12 cellular contexts compared by ENCODE assay signal in the genomic region with DNA sequence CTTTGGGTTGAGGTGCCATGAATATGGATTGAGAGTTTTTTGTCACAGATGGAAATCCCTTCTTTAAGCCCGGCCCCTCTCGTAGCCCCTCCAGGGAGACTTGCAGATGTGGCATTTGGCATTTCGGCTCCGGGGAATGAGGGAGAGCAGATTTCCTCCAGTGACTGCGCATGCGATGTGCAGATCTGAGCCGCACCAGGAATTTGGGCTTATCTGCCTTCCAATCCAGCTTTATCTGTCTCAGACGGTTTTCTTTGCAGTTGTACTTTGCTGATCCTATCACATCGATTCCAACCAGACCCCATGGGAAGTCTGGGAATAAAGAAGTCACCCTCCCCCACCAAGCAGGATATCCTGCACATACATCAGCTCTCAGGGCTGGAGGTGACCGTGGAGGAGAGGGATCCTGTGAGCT. TPM values are rescaled to one million over a fixed set of nuclear protein-coding genes. Genes with fewer than 3 reads are reported as not detected.
DNase-seq lines count a peak whose midpoint lies in the region; ATAC-seq and TF ChIP-seq lines count a peak whose summit lies in the region.
"Had no signal": no experiment of that assay in that cellular context is flagged by ENCODE, and none has a peak within 500 bp of the region (broad histone marks: within the 10 kb centered on the region; RNA-seq: fewer than 3 reads in every experiment).

No MANE protein-coding gene starts in this region.

- peak overlapping the region; percentile 66 to 87 for H3K4me3 Mint-ChIP-seq in CD14-positive monocyte
- no peak overlapping the region for H3K4me3 Mint-ChIP-seq in WTC11

- H3K36me3 Mint-ChIP-seq in CD14-positive monocyte (peaks cover 0 to 2% of the 10 kb centered on the region in 2 donors), WTC11 (no peaks in the 10 kb centered on the region)

- intact Hi-C loops in CD14-positive monocyte (cut with micrococcal nuclease), result no loop called here

- H3K4me1 ChIP-seq in parathyroid adenoma, result no peaks in the 10 kb centered on the region
- H3K4me1 ChIP-seq: SJCRH30, testis had no signal

- no peak for DNase-seq in CD14-positive monocyte (ENCODE audit: low spot score)
- no peak for DNase-seq in WTC11 (ENCODE audit: low spot score)
- peak; percentile 64 for DNase-seq in fibroblast of the aortic adventitia (ENCODE audit: low read depth)
- DNase-seq in activated T-cell treated with anti-CD3 and anti-CD28 coated beads for 4 hours, result no peak
- no peak for DNase-seq in NK-92 (lab: John Stamatoyannopoulos, UW; ENCODE audit: unreplicated experiment)
- no peak for DNase-seq in occipital lobe (lab: John Stamatoyannopoulos, UW)
- no peak for DNase-seq in activated CD4-positive, alpha-beta T cell treated with anti-CD3 and anti-CD28 coated beads for 4 hours
- DNase-seq: DMS 273 treated with DMSO at 0.1 percent for 48 hours, NCI-H510A, SJCRH30, testis had no signal

- H3K79me2 ChIP-seq in parathyroid adenoma, result no peaks in the 10 kb centered on the region

- H3K36me3 ChIP-seq in parathyroid adenoma (ENCODE audit: control insufficient read depth, insufficient read depth, low read length), result no peaks in the 10 kb centered on the region

- H3K9me3 ChIP-seq in parathyroid adenoma (ENCODE audit: control insufficient read depth, low read length), result no peaks in the 10 kb centered on the region
- H3K9me3 ChIP-seq: testis had no signal

- ATAC-seq in WTC11, result peak; percentile 65

- peak overlapping the region; percentile 37 for H3K4me2 ChIP-seq in parathyroid adenoma (ENCODE audit: low read length)

- H3K27ac Mint-ChIP-seq in CD14-positive monocyte (peak overlapping the region in 1 of 7 donors; percentile 14), WTC11 (no peak overlapping the region)

- H3K27ac ChIP-seq in parathyroid adenoma, result no peak overlapping the region
- H3K27ac ChIP-seq: SJCRH30, testis had no signal

- POLR2A ChIA-PET in WTC11 (lab: Charles Lee), result no interaction called here

- TF ChIP-seq CTCF in CD14-positive monocyte (IDR thresholded peaks at IDR 0.05) (no peak), WTC11 (IDR thresholded peaks at IDR 0.05) (no peak), fibroblast of the aortic adventitia (IDR thresholded peaks at IDR 0.05; ENCODE audit: insufficient read depth, low read length) (no peak), parathyroid adenoma (IDR thresholded peaks at IDR 0.05) (no peak)

- H3K4me3 ChIP-seq in fibroblast of the aortic adventitia (ENCODE audit: low read depth, low read length) (peak overlapping the region; percentile 55), parathyroid adenoma (ENCODE audit: low read depth, low read length) (no peak overlapping the region)
- H3K4me3 ChIP-seq: SJCRH30, testis had no signal

- no peaks in the 10 kb centered on the region for H3K27me3 ChIP-seq in parathyroid adenoma (ENCODE audit: control insufficient read depth, insufficient read depth, low read length)
- H3K27me3 ChIP-seq: SJCRH30, testis had no signal

- CTCF ChIA-PET in WTC11 (lab: Charles Lee), result interaction anchor here (0.8 to 2.8 kb wide), 7 partner anchors 10 to 631 kb away, joined by 3 to 19 read pairs (median 5); no protein-coding TSS in a partner anchor

- peak overlapping the region; percentile 46 for H2AFZ ChIP-seq in parathyroid adenoma

- peaks cover 31 to 52% (median 44%) of the 10 kb centered on the region in 3 donors for H3K27me3 Mint-ChIP-seq in CD14-positive monocyte (ENCODE audit: low read depth in 3 of 3)
- H3K27me3 Mint-ChIP-seq in WTC11 (ENCODE audit: low read depth), result no peaks in the 10 kb centered on the region

- H3K9me3 Mint-ChIP-seq in CD14-positive monocyte (peaks cover 2 to 16% (median 10%) of the 10 kb centered on the region in 7 donors), WTC11 (peaks cover 7% of the 10 kb centered on the region)

- no peak overlapping the region for H3K9ac ChIP-seq in parathyroid adenoma

- H3K4me1 Mint-ChIP-seq in CD14-positive monocyte, result peaks cover 44% of the 10 kb centered on the region
- peaks cover 23% of the 10 kb centered on the region for H3K4me1 Mint-ChIP-seq in WTC11

TF ChIP-seq in WTC11, 78 proteins besides CTCF, POLR2A, EP300 and RAD21:
- TF ChIP-seq RORB (CRISPR knock-in tag; IDR thresholded peaks at IDR 0.05) (no peak), NR2C2 (CRISPR knock-in tag; IDR thresholded peaks at IDR 0.05) (no peak), PRRX2 (CRISPR knock-in tag; IDR thresholded peaks at IDR 0.05) (no peak), ZNF263 (CRISPR knock-in tag; IDR thresholded peaks at IDR 0.05; ENCODE audit: low read depth) (no peak), FOXP1 (CRISPR knock-in tag; IDR thresholded peaks at IDR 0.05; ENCODE audit: borderline replicate concordance) (no peak), RELA (CRISPR knock-in tag; IDR thresholded peaks at IDR 0.05; ENCODE audit: borderline replicate concordance) (no peak), ZBTB21 (CRISPR knock-in tag; IDR thresholded peaks at IDR 0.05; ENCODE audit: borderline replicate concordance) (no peak), OVOL2 (CRISPR knock-in tag; IDR thresholded peaks at IDR 0.05; ENCODE audit: borderline replicate concordance) (no peak), ZNF671 (CRISPR knock-in tag; IDR thresholded peaks at IDR 0.05) (no peak)
- TF ChIP-seq, protein P1, sequence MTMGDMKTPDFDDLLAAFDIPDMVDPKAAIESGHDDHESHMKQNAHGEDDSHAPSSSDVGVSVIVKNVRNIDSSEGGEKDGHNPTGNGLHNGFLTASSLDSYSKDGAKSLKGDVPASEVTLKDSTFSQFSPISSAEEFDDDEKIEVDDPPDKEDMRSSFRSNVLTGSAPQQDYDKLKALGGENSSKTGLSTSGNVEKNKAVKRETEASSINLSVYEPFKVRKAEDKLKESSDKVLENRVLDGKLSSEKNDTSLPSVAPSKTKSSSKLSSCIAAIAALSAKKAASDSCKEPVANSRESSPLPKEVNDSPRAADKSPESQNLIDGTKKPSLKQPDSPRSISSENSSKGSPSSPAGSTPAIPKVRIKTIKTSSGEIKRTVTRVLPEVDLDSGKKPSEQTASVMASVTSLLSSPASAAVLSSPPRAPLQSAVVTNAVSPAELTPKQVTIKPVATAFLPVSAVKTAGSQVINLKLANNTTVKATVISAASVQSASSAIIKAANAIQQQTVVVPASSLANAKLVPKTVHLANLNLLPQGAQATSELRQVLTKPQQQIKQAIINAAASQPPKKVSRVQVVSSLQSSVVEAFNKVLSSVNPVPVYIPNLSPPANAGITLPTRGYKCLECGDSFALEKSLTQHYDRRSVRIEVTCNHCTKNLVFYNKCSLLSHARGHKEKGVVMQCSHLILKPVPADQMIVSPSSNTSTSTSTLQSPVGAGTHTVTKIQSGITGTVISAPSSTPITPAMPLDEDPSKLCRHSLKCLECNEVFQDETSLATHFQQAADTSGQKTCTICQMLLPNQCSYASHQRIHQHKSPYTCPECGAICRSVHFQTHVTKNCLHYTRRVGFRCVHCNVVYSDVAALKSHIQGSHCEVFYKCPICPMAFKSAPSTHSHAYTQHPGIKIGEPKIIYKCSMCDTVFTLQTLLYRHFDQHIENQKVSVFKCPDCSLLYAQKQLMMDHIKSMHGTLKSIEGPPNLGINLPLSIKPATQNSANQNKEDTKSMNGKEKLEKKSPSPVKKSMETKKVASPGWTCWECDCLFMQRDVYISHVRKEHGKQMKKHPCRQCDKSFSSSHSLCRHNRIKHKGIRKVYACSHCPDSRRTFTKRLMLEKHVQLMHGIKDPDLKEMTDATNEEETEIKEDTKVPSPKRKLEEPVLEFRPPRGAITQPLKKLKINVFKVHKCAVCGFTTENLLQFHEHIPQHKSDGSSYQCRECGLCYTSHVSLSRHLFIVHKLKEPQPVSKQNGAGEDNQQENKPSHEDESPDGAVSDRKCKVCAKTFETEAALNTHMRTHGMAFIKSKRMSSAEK (CRISPR knock-in tag; IDR thresholded peaks at IDR 0.05; ENCODE audit: borderline replicate concordance), result no peak
- TF ChIP-seq, protein P2, sequence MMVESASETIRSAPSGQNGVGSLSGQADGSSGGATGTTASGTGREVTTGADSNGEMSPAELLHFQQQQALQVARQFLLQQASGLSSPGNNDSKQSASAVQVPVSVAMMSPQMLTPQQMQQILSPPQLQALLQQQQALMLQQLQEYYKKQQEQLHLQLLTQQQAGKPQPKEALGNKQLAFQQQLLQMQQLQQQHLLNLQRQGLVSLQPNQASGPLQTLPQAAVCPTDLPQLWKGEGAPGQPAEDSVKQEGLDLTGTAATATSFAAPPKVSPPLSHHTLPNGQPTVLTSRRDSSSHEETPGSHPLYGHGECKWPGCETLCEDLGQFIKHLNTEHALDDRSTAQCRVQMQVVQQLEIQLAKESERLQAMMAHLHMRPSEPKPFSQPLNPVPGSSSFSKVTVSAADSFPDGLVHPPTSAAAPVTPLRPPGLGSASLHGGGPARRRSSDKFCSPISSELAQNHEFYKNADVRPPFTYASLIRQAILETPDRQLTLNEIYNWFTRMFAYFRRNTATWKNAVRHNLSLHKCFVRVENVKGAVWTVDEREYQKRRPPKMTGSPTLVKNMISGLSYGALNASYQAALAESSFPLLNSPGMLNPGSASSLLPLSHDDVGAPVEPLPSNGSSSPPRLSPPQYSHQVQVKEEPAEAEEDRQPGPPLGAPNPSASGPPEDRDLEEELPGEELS (CRISPR knock-in tag; IDR thresholded peaks at IDR 0.05), result no peak
- TF ChIP-seq, protein P3, sequence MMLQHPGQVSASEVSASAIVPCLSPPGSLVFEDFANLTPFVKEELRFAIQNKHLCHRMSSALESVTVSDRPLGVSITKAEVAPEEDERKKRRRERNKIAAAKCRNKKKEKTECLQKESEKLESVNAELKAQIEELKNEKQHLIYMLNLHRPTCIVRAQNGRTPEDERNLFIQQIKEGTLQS (CRISPR knock-in tag; conservative IDR thresholded peaks at IDR 0.05), result no peak

RNA-seq across cellular contexts. Expression of a gene that starts 11.7 kb away (rescaled TPM):
- under 1 TPM in 1 of 2 donors, not detected in 1; 0.01 TPM for polyA plus RNA-seq in CD14-positive monocyte
- 0.41 to 1.2 TPM (median 0.55 TPM) in 3 replicates for total RNA-seq in WTC11 (2021)
- total RNA-seq in fibroblast of the aortic adventitia (ENCODE audit: low replicate concordance), result 4.6 and 20.9 TPM in 2 replicates
- 31.7 TPM for total RNA-seq in occipital lobe
